ENCODE assay signal across 9 cellular contexts in the genomic region with DNA sequence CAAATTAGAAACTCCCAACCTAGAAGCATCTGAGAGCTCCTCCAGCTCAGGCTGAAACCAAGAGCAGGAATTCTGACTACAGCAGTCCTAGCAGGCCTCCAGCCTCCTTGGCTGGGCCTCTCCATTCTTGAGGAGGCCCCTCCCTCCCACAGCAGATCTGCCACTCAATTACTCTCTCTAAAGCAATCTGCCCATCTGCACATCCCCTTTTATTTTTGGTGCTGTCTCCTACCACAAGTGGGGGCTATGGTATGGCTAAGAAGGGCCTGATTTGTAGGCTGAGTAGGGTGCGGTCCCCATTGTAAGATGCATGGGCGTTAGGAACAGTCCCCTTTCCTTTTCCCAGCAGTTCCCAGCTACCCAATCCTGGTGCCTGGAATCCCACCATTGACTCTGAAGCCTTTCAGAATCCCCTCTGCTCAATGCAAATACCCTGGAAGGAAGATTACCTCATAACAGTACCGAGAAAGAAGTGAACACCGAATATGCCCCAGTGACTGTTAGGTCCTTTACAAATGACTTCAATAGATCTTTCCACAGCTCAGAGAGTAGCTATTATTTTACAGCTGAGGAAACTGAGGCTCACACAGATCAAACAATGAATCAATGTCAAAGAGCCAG. TPM values are rescaled to one million over a fixed set of nuclear protein-coding genes. Genes with fewer than 3 reads are reported as not detected.
DNase-seq lines count a peak whose midpoint lies in the region; ATAC-seq and TF ChIP-seq lines count a peak whose summit lies in the region.
"Had no signal": no experiment of that assay in that cellular context is flagged by ENCODE, and none has a peak within 500 bp of the region (broad histone marks: within the 10 kb centered on the region; RNA-seq: fewer than 3 reads in every experiment).

No MANE protein-coding gene starts in this region.

- peak; percentile 68 for DNase-seq in DMS 273 treated with DMSO at 0.1 percent for 48 hours (lab: John Stamatoyannopoulos, UW)
- DNase-seq in occipital lobe (lab: John Stamatoyannopoulos, UW), result no peak
- DNase-seq in DMS79 (lab: John Stamatoyannopoulos, UW), result no peak
- DNase-seq in GM03348 (ENCODE audit: low spot score), result no peak
- no peak for DNase-seq in islet precursor cell
- DNase-seq: Caco-2 had no signal

- H4K20me1 ChIP-seq in OCI-LY3 (ENCODE audit: insufficient read depth, low read length), result no peaks in the 10 kb centered on the region

- H3K36me3 ChIP-seq in OCI-LY3 (replicated peaks; ENCODE audit: low read depth, low read length), result no peaks in the 10 kb centered on the region

- peak; percentile 52 for TF ChIP-seq CTCF in OCI-LY3 (IDR thresholded peaks at IDR 0.05; ENCODE audit: low read depth, low read length)

- H3K79me2 ChIP-seq in OCI-LY3 (ENCODE audit: low read length), result no peaks in the 10 kb centered on the region

- peak; percentile 50 for ATAC-seq in GM19025 (IDR thresholded peaks at IDR 0.05; ENCODE audit: low read depth, unreplicated experiment)
- ATAC-seq in HG02981 (IDR thresholded peaks at IDR 0.05; ENCODE audit: unreplicated experiment), result peak; percentile 57

- peak overlapping the region; percentile 29; the same call in 1 of the 2 replicates for H3K9ac ChIP-seq in OCI-LY3 (ENCODE audit: low read length)

- H3K27me3 ChIP-seq in OCI-LY3 (ENCODE audit: low read depth, low read length), result no peaks in the 10 kb centered on the region

- H3K4me1 ChIP-seq in OCI-LY3 (ENCODE audit: low read length), result peaks cover 20% of the 10 kb centered on the region

- no peaks in the 10 kb centered on the region for H3K9me3 ChIP-seq in OCI-LY3 (ENCODE audit: insufficient read depth, low read length)
- H3K9me3 ChIP-seq: Caco-2 had no signal

- H2AFZ ChIP-seq in OCI-LY3 (ENCODE audit: low read depth, low read length), result peak overlapping the region; percentile 57; the same call in 1 of the 2 replicates

- peak overlapping the region; percentile 70 for H3K4me2 ChIP-seq in OCI-LY3 (ENCODE audit: low read length)

- peak overlapping the region; percentile 15; the same call in 1 of the 2 replicates for H3K27ac ChIP-seq in OCI-LY3 (ENCODE audit: low read length)

- H3K4me3 ChIP-seq in OCI-LY3 (ENCODE audit: low read length), result peak overlapping the region; percentile 56

RNA-seq across cellular contexts. Expression of a gene that starts 11.6 kb away (rescaled TPM):
- 0.78 TPM for total RNA-seq in occipital lobe
